ENCODE assay signal across 21 cellular contexts in genomic region chr12:6777386-6777785, GRCh38. TPM values are rescaled to one million over a fixed set of nuclear protein-coding genes. Genes with fewer than 3 reads are reported as not detected.
A peak's percentile ranks its signal among the peaks of the same experiment; 100 is the strongest.
DNase-seq lines count a peak whose midpoint lies in the region; ATAC-seq and TF ChIP-seq lines count a peak whose summit lies in the region.
"Had no signal": no experiment of that assay in that cellular context is flagged by ENCODE, and none has a peak within 500 bp of the region (broad histone marks: within the 10 kb centered on the region; RNA-seq: fewer than 3 reads in every experiment).

No MANE protein-coding gene starts in this region.

- H3K36me3 Mint-ChIP-seq in natural killer cell treated with Interleukin-12 subunit alpha and Interleukin-12 subunit beta and Interleukin-15 and Interleukin-18, amount 100 ng/mL, for 72 hours: peaks cover 23% of the 10 kb centered on the region
- H3K36me3 Mint-ChIP-seq in natural killer cell: no peaks in the 10 kb centered on the region

- no peak for TF ChIP-seq POLR2A in gastroesophageal sphincter (IDR thresholded peaks at IDR 0.05)
- no peak for TF ChIP-seq POLR2A in uterus (IDR thresholded peaks at IDR 0.05)

- no peaks in the 10 kb centered on the region for H3K9me3 Mint-ChIP-seq in natural killer cell treated with Interleukin-12 subunit alpha and Interleukin-12 subunit beta and Interleukin-15 and Interleukin-18, amount 100 ng/mL, for 72 hours
- H3K9me3 Mint-ChIP-seq in natural killer cell: no peaks in the 10 kb centered on the region
- H3K9me3 Mint-ChIP-seq: CD4-positive, alpha-beta T cell had no signal

- no peak for ATAC-seq in natural killer cell treated with Interleukin-12 subunit alpha and Interleukin-12 subunit beta and Interleukin-15 and Interleukin-18, amount 100 ng/mL, for 72 hours
- no peak for ATAC-seq in natural killer cell
- ATAC-seq in gastroesophageal sphincter: no peak
- ATAC-seq in HG02798 (IDR thresholded peaks at IDR 0.05; ENCODE audit: poor library complexity, unreplicated experiment): no peak
- ATAC-seq: GM12878 had no signal

- peak overlapping the region; percentile 90 for H3K4me3 Mint-ChIP-seq in natural killer cell treated with Interleukin-12 subunit alpha and Interleukin-12 subunit beta and Interleukin-15 and Interleukin-18, amount 100 ng/mL, for 72 hours
- H3K4me3 Mint-ChIP-seq in natural killer cell: no peak overlapping the region
- H3K4me3 Mint-ChIP-seq: CD4-positive, alpha-beta T cell had no signal

- H3K36me3 ChIP-seq in gastroesophageal sphincter (peaks cover 0 to 4% of the 10 kb centered on the region in 2 donors), uterus (no peaks in the 10 kb centered on the region)
- H3K36me3 ChIP-seq: esophagus squamous epithelium had no signal

- H3K27ac ChIP-seq in gastroesophageal sphincter (peak overlapping the region; percentile 67 to 89 (median 86)), uterus (peak overlapping the region; percentile 83 to 84)

- intact Hi-C loops in natural killer cell (cut with micrococcal nuclease): no loop called here
- intact Hi-C loops in uterus (cut with DNase I; ENCODE audit: low total_unique reads): no loop called here

- H3K4me1 ChIP-seq in gastroesophageal sphincter (peaks cover 0 to 43% (median 13%) of the 10 kb centered on the region in 3 donors), uterus (no peaks in the 10 kb centered on the region)

- H3K4me1 Mint-ChIP-seq in natural killer cell treated with Interleukin-12 subunit alpha and Interleukin-12 subunit beta and Interleukin-15 and Interleukin-18, amount 100 ng/mL, for 72 hours (ENCODE audit: low read depth in 2 of 2): peaks cover 30 to 51% of the 10 kb centered on the region in 2 donors
- peaks cover 13 to 25% of the 10 kb centered on the region in 2 donors for H3K4me1 Mint-ChIP-seq in natural killer cell

- TF ChIP-seq CTCF in natural killer cell (IDR thresholded peaks at IDR 0.05) (no peak), gastroesophageal sphincter (IDR thresholded peaks at IDR 0.05) (no peak), uterus (IDR thresholded peaks at IDR 0.05) (no peak)

- H3K27me3 ChIP-seq in gastroesophageal sphincter: no peaks in the 10 kb centered on the region
- no peaks in the 10 kb centered on the region for H3K27me3 ChIP-seq in uterus

- no peak for DNase-seq in natural killer cell treated with Interleukin-12 subunit alpha and Interleukin-12 subunit beta and Interleukin-15 and Interleukin-18, amount 100 ng/mL, for 72 hours (ENCODE audit: low spot score)
- no peak for DNase-seq in natural killer cell
- no peak for DNase-seq in uterus
- DNase-seq in AG08395 (ENCODE audit: low spot score): no peak
- DNase-seq: activated CD4-positive, CD25-positive, alpha-beta regulatory T cell treated with anti-CD3 and anti-CD28 coated beads, Interleukin-2, amount 50 U/mL, for 72 hours; CD4-positive, alpha-beta T cell; DMS53; effector CD8-positive, alpha-beta T cell; esophagus squamous epithelium; NCI-H1417 treated with DMSO at 0.1 percent for 48 hours; NCI-H524; retina; stimulated activated CD4-positive, alpha-beta T cell treated with anti-CD3 and anti-CD28 coated beads, Interleukin-12 subunit alpha, Interleukin-12 subunit beta, amount 100 ng/mL, for 4 hours; stimulated activated CD8-positive, alpha-beta memory T cell treated with anti-CD3 and anti-CD28 coated beads, Interleukin-4, amount 100 ng/mL, for 48 hours; T-helper 9 cell had no signal

- H3K4me3 ChIP-seq in gastroesophageal sphincter (no peak overlapping the region), uterus (no peak overlapping the region)

- H3K9me3 ChIP-seq in gastroesophageal sphincter: no peaks in the 10 kb centered on the region
- H3K9me3 ChIP-seq in uterus: no peaks in the 10 kb centered on the region
- H3K9me3 ChIP-seq: esophagus squamous epithelium had no signal

- TF ChIP-seq EP300 in gastroesophageal sphincter (IDR thresholded peaks at IDR 0.05): no peak

- H3K27me3 Mint-ChIP-seq in natural killer cell treated with Interleukin-12 subunit alpha and Interleukin-12 subunit beta and Interleukin-15 and Interleukin-18, amount 100 ng/mL, for 72 hours: peaks cover 22 to 38% of the 10 kb centered on the region in 2 donors
- peaks cover 48 to 54% of the 10 kb centered on the region in 2 donors for H3K27me3 Mint-ChIP-seq in natural killer cell (ENCODE audit: low read depth in 2 of 2)

- peak overlapping the region; percentile 77 to 93 for H3K27ac Mint-ChIP-seq in natural killer cell treated with Interleukin-12 subunit alpha and Interleukin-12 subunit beta and Interleukin-15 and Interleukin-18, amount 100 ng/mL, for 72 hours
- H3K27ac Mint-ChIP-seq in natural killer cell: no peak overlapping the region

- 86 to 93% methylated on average over 4 to 5 of the region's 5 CpGs for WGBS in gastroesophageal sphincter (ENCODE audit: low coverage in 1 of 2), 2 donors

RNA-seq across cellular contexts. Expression of gene LAG3, which starts 5.1 kb away (rescaled TPM):
- total RNA-seq in natural killer cell treated with Interleukin-12 subunit alpha and Interleukin-12 subunit beta and Interleukin-15 and Interleukin-18, amount 100 ng/mL, for 72 hours: 100 to 1,000 TPM in 1 of 2 donors, 10 to 100 TPM in 1; 78.2 to 365 TPM
- total RNA-seq in natural killer cell (1 to 10 TPM in 1 of 3 donors, under 1 TPM in 2; 0.36 to 7.6 (median 0.78) TPM), gastroesophageal sphincter (1 to 10 TPM in 3 of 4 donors, under 1 TPM in 1; 0.30 to 3.0 (median 1.9) TPM), uterus (10 to 100 TPM in 1 of 4 donors, 1 to 10 TPM in 2, under 1 TPM in 1; 0.41 to 14.6 (median 4.0) TPM)
- total RNA-seq: glomerular endothelial cell, M059J, temporal lobe had no signal

RNA-seq across cellular contexts. Expression of gene PTMS, which starts 11.2 kb away (rescaled TPM):
- 10 to 100 TPM; 50.4 to 93.8 TPM for total RNA-seq in natural killer cell treated with Interleukin-12 subunit alpha and Interleukin-12 subunit beta and Interleukin-15 and Interleukin-18, amount 100 ng/mL, for 72 hours
- total RNA-seq in natural killer cell (10 to 100 TPM in 1 of 3 donors, 1 to 10 TPM in 2; 2.3 to 33.2 (median 2.8) TPM), gastroesophageal sphincter (100 to 1,000 TPM; 259 to 516 (median 325) TPM), uterus (100 to 1,000 TPM; 105 to 853 (median 140) TPM)

RNA-seq across cellular contexts. Expression of gene CD4, which starts 11.9 kb away (rescaled TPM):
- total RNA-seq in natural killer cell treated with Interleukin-12 subunit alpha and Interleukin-12 subunit beta and Interleukin-15 and Interleukin-18, amount 100 ng/mL, for 72 hours: 1 to 10 TPM in 1 of 2 donors, under 1 TPM in 1; 0.43 to 5.4 TPM
- 10 to 100 TPM in 1 of 3 donors, 1 to 10 TPM in 2; 8.5 to 10.1 (median 9.8) TPM for total RNA-seq in natural killer cell
- 10 to 100 TPM in 2 of 4 donors, 1 to 10 TPM in 2; 2.6 to 15.2 (median 9.1) TPM for total RNA-seq in gastroesophageal sphincter
- 10 to 100 TPM in 2 of 4 donors, 1 to 10 TPM in 2; 1.0 to 24.3 (median 10.4) TPM for total RNA-seq in uterus
- total RNA-seq: glomerular endothelial cell, M059J had no signal

RNA-seq across cellular contexts. Expression of gene MLF2, which starts 24.4 kb away (rescaled TPM):
- 100 to 1,000 TPM in 1 of 2 donors, 10 to 100 TPM in 1; 98.3 to 124 TPM for total RNA-seq in natural killer cell treated with Interleukin-12 subunit alpha and Interleukin-12 subunit beta and Interleukin-15 and Interleukin-18, amount 100 ng/mL, for 72 hours
- total RNA-seq in natural killer cell: 100 to 1,000 TPM; 114 to 117 (median 116) TPM
- 100 to 1,000 TPM; 140 to 290 (median 216) TPM for total RNA-seq in gastroesophageal sphincter
- 100 to 1,000 TPM; 124 to 408 (median 147) TPM for total RNA-seq in uterus

RNA-seq across cellular contexts. Expression of gene GPR162, which starts 44.2 kb away (rescaled TPM):
- total RNA-seq in natural killer cell treated with Interleukin-12 subunit alpha and Interleukin-12 subunit beta and Interleukin-15 and Interleukin-18, amount 100 ng/mL, for 72 hours: not detected
- total RNA-seq in natural killer cell (1 to 10 TPM in 1 of 3 donors, under 1 TPM in 2; 0.39 to 2.1 (median 0.68) TPM), gastroesophageal sphincter (1 to 10 TPM; 3.7 to 9.7 (median 3.9) TPM), uterus (10 to 100 TPM in 1 of 4 donors, 1 to 10 TPM in 2, under 1 TPM in 1; 0.29 to 23.1 (median 3.4) TPM)
- total RNA-seq: CD4-positive, alpha-beta T cell; GM12878 had no signal

Comparison
In these comparisons a context has a peak if more than half of its experiments do, and no peak if none do; other contexts are left out.
1. H3K27ac Mint-ChIP-seq: peak in natural killer cell treated with Interleukin-12 subunit alpha and Interleukin-12 subunit beta and Interleukin-15 and Interleukin-18, amount 100 ng/mL, for 72 hours (2 of 2); none in natural killer cell (0 of 2).
2. RNA of gene LAG3, which starts 5.1 kb away (total RNA-seq): 78.2 to 365 TPM in natural killer cell treated with Interleukin-12 subunit alpha and Interleukin-12 subunit beta and Interleukin-15 and Interleukin-18, amount 100 ng/mL, for 72 hours; 0.41 to 14.6 TPM in uterus, 0.30 to 3.0 TPM in gastroesophageal sphincter and 0.36 to 7.6 TPM in natural killer cell; every median in the first group is over 4 times any median in the second.